ENCODE assay signal across 9 cellular contexts in the genomic region with DNA sequence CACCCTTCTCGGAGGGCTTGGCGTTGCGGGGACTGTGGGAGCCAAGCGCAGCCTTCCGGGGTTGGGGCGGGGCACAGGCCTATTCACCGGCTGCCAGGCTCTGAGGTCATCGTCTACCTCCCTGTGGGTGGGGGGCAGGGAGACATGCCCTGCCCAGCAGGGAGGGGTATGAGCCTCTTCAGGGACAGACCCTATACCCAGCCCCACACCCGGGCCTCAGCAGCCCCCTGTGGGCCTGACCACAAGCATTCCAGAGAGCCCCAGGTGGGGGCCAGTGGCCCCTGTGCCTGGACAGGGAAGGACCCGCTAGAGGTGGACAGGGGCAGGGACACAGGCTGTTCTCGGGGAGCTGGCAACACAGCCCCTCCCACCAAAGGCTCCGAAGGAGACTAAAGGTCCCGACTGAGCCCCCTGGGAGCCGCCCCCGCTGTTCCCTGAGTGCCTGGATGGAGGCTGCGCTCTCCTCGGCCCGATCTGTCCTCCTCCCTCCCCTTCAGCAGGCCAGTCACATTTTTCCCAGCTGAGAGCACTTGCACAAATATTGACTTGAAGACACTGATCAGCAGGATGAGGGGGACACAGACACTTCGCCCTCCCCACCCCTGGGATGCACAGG. TPM values are rescaled to one million over a fixed set of nuclear protein-coding genes. Genes with fewer than 3 reads are reported as not detected.
DNase-seq lines count a peak whose midpoint lies in the region; ATAC-seq, FAIRE-seq and TF ChIP-seq lines count a peak whose summit lies in the region.
"Had no signal": no experiment of that assay in that cellular context is flagged by ENCODE, and none has a peak within 500 bp of the region (broad histone marks: within the 10 kb centered on the region; RNA-seq: fewer than 3 reads in every experiment).

No MANE protein-coding gene starts in this region.

- H3K27ac ChIP-seq in RWPE2 (ENCODE audit: poor library complexity, severe bottlenecking) (peak overlapping the region; percentile 99), pancreas (peak overlapping the region; percentile 31 to 62 (median 60))

- peaks cover 93% of the 10 kb centered on the region for H3K36me3 Mint-ChIP-seq in Calu3 (ENCODE audit: insufficient read depth, unreplicated experiment)
- H3K36me3 Mint-ChIP-seq: activated naive CD8-positive, alpha-beta T cell had no signal

- CTCF ChIA-PET in Calu3 (lab: Charles Lee): no interaction called here

- intact Hi-C loops in Calu3 (cut with micrococcal nuclease; ENCODE audit: unreplicated experiment) (no loop called here), Right ventricle myocardium superior (cut with DNase I) (no loop called here), pancreas (cut with DNase I) (no loop called here)

- peaks cover 51% of the 10 kb centered on the region for H3K4me1 Mint-ChIP-seq in Calu3 (ENCODE audit: low read depth, unreplicated experiment)

- no peaks in the 10 kb centered on the region for H3K9me3 ChIP-seq in RWPE2 (ENCODE audit: severe bottlenecking)
- no peaks in the 10 kb centered on the region for H3K9me3 ChIP-seq in pancreas

- TF ChIP-seq CTCF in Calu3 (IDR thresholded peaks at IDR 0.05; ENCODE audit: unreplicated experiment) (no peak), RWPE2 (IDR thresholded peaks at IDR 0.05; ENCODE audit: poor library complexity, severe bottlenecking) (no peak), pancreas (IDR thresholded peaks at IDR 0.05) (no peak)

- no peaks in the 10 kb centered on the region for H3K27me3 ChIP-seq in RWPE2 (ENCODE audit: insufficient read depth, poor library complexity, severe bottlenecking)
- no peaks in the 10 kb centered on the region for H3K27me3 ChIP-seq in pancreas

- BruUV-seq in Calu3 (replicated peaks; lab: Mats Ljungman, UMichigan): no TSS peak

- ATAC-seq in RWPE2 (ENCODE audit: low read depth) (peak; percentile 2; the same call in 1 of the 3 replicates), Right ventricle myocardium superior (ENCODE audit: poor library complexity) (peak; percentile 46), pancreas (peak; percentile 41 to 69 (median 64)), HG02623 (IDR thresholded peaks at IDR 0.05; ENCODE audit: unreplicated experiment) (no peak)

- H3K9me3 Mint-ChIP-seq in Calu3 (ENCODE audit: low read depth, unreplicated experiment): no peaks in the 10 kb centered on the region

- H3K27me3 Mint-ChIP-seq in Calu3 (ENCODE audit: unreplicated experiment): no peaks in the 10 kb centered on the region
- H3K27me3 Mint-ChIP-seq: activated naive CD8-positive, alpha-beta T cell had no signal

- H3K4me3 Mint-ChIP-seq in Calu3 (ENCODE audit: low read depth, unreplicated experiment): peak overlapping the region; percentile 74
- H3K4me3 Mint-ChIP-seq: activated naive CD8-positive, alpha-beta T cell had no signal

- H3K27ac Mint-ChIP-seq in Calu3 (ENCODE audit: unreplicated experiment): peak overlapping the region; percentile 79
- H3K27ac Mint-ChIP-seq: activated naive CD8-positive, alpha-beta T cell had no signal

- peaks cover 92% of the 10 kb centered on the region for H3K4me1 ChIP-seq in RWPE2 (ENCODE audit: insufficient read depth, poor library complexity, severe bottlenecking)
- peaks cover 0 to 13% (median 3%) of the 10 kb centered on the region in 3 donors for H3K4me1 ChIP-seq in pancreas

- H3K4me3 ChIP-seq in RWPE2 (ENCODE audit: severe bottlenecking) (no peak overlapping the region), pancreas (no peak overlapping the region)

- H3K36me3 ChIP-seq in RWPE2 (ENCODE audit: low read depth) (peaks cover 77% of the 10 kb centered on the region), pancreas (peaks cover 0 to 11% (median 6%) of the 10 kb centered on the region in 3 donors)

- FAIRE-seq in pancreas (lab: Jason Lieb, UNC): no peak

- DNase-seq in Calu3: peak; percentile 71
- peak; percentile 90 for DNase-seq in RWPE2 (ENCODE audit: low spot score)
- peak; percentile 74 for DNase-seq in Right ventricle myocardium superior
- peak in 3 of 6 donors; percentile 53 to 77 (median 64) for DNase-seq in pancreas
- no peak for DNase-seq in T-helper 9 cell
- no peak for DNase-seq in stimulated activated CD4-positive, alpha-beta T cell treated with anti-CD3 and anti-CD28 coated beads, Interleukin-12 subunit alpha, Interleukin-12 subunit beta, amount 100 ng/mL, for 4 hours
- DNase-seq in Ammon's horn (ENCODE audit: low spot score): no peak

- WGBS in pancreas, 2 donors: 50 to 54% methylated on average over 19 of the region's 19 CpGs

RNA-seq across cellular contexts. Expression of a gene that starts 11.5 kb away (rescaled TPM):
- 740 and 763 TPM in 2 replicates for total RNA-seq in Calu3 (2022)
- total RNA-seq in Right ventricle myocardium superior: 79.6 TPM
- total RNA-seq in pancreas: 10 to 100 TPM; 43.6 to 89.5 (median 59.4) TPM
- polyA plus RNA-seq in pancreas: 100 to 1,000 TPM; 259 to 344 TPM

RNA-seq across cellular contexts. Expression of a gene that starts 31.3 kb away (rescaled TPM):
- total RNA-seq in Calu3 (2022): 1,920 and 1,936 TPM in 2 replicates
- total RNA-seq in Right ventricle myocardium superior: 732 TPM
- total RNA-seq in pancreas: 1,000 to 10,000 TPM in 2 of 6 donors, 100 to 1,000 TPM in 4; 662 to 1,102 (median 850) TPM
- polyA plus RNA-seq in pancreas: 1,000 to 10,000 TPM; 2,124 to 2,141 TPM

RNA-seq across cellular contexts. Expression of a gene that starts 51.5 kb away (rescaled TPM):
- total RNA-seq in Calu3 (2022) (12.2 and 13.6 TPM in 2 replicates), Right ventricle myocardium superior (15.0 TPM), pancreas (1 to 10 TPM; 1.4 to 2.3 (median 1.9) TPM)
- 1 to 10 TPM; 1.5 to 2.9 TPM for polyA plus RNA-seq in pancreas

RNA-seq across cellular contexts. Expression of a gene that starts 52.8 kb away (rescaled TPM):
- total RNA-seq in Calu3 (2022) (222 and 227 TPM in 2 replicates), Right ventricle myocardium superior (68.5 TPM), pancreas (10 to 100 TPM; 33.3 to 76.0 (median 36.5) TPM)
- 10 to 100 TPM; 61.9 to 74.8 TPM for polyA plus RNA-seq in pancreas

Comparison
In these comparisons a context has a peak if more than half of its experiments do, and no peak if none do; other contexts are left out.
1. DNase-seq: peak in Calu3 (single experiment), RWPE2 (single experiment) and Right ventricle myocardium superior (single experiment); none in T-helper 9 cell (single experiment), stimulated activated CD4-positive, alpha-beta T cell treated with anti-CD3 and anti-CD28 coated beads, Interleukin-12 subunit alpha, Interleukin-12 subunit beta, amount 100 ng/mL, for 4 hours (single experiment) and Ammon's horn (single experiment).